In genomic region chr19:12945479-12946091, GRCh38 we compare ENCODE assay signal across 1 cellular context.
A peak's percentile ranks its signal among the peaks of the same experiment; 100 is the strongest.
TF ChIP-seq lines count a peak whose summit lies in the region.

RAD23A (plus strand) TSS chr19:12945862; CDS start chr19:12945949, 87 bp downstream.

TF ChIP-seq in K562, 482 proteins besides CTCF, POLR2A, EP300 and RAD21 (continued from another document and continues in another):
- TF ChIP-seq AFF1 (IDR thresholded peaks at IDR 0.05; ENCODE audit: low read depth in 1 of 2, partially characterized antibody in 2 of 2) (no peak), ZBTB8A (IDR thresholded peaks at IDR 0.05; ENCODE audit: partially characterized antibody) (no peak), TFAP4 (CRISPR knock-in tag; IDR thresholded peaks at IDR 0.05; ENCODE audit: borderline replicate concordance) (peak; percentile 90), RFX1 (IDR thresholded peaks at IDR 0.05) (no peak), RBM39 (optimal IDR thresholded peaks at IDR 0.05; ENCODE audit: low read depth, low read length) (no peak), CBX1 (IDR thresholded peaks at IDR 0.05; ENCODE audit: low read depth) (0 out of 2 replicates have a peak, but pooled peaks have one; percentile 62), C11orf30 (IDR thresholded peaks at IDR 0.05; ENCODE audit: low read depth) (peak; percentile 85), ERF (CRISPR knock-in tag; IDR thresholded peaks at IDR 0.05) (peak; percentile 97), HNRNPK (IDR thresholded peaks at IDR 0.05; ENCODE audit: low read depth, low read length, poor library complexity, severe bottlenecking) (no peak), ZNF174 (CRISPR knock-in tag; IDR thresholded peaks at IDR 0.05) (no peak), ZNF785 (CRISPR knock-in tag; IDR thresholded peaks at IDR 0.05) (no peak), ZBTB5 (IDR thresholded peaks at IDR 0.05) (no peak), RBBP5 (IDR thresholded peaks at IDR 0.05; ENCODE audit: borderline replicate concordance, insufficient read depth, low read length, poor library complexity, severe bottlenecking) (no peak), FOXK2 (conservative IDR thresholded peaks at IDR 0.05 in 1 of 2, IDR thresholded peaks at IDR 0.05 in 1 of 2; ENCODE audit: low read depth in 2 of 2) (peak; percentile 79 to 82), NRF1 (conservative IDR thresholded peaks at IDR 0.05 in 1 of 2, IDR thresholded peaks at IDR 0.05 in 1 of 2) (peak; percentile 99), MEF2A (IDR thresholded peaks at IDR 0.05; ENCODE audit: control insufficient read depth, low read depth, low read length) (no peak), SMARCA5 (IDR thresholded peaks at IDR 0.05) (no peak), NFYB (IDR thresholded peaks at IDR 0.05; ENCODE audit: extremely low read depth, insufficient read length) (no peak), RBM22 (IDR thresholded peaks at IDR 0.05; ENCODE audit: low read depth, low read length, poor library complexity, severe bottlenecking) (peak; percentile 90), ETV6 (IDR thresholded peaks at IDR 0.05; ENCODE audit: borderline replicate concordance in 1 of 2, low read depth in 2 of 2, low read length in 1 of 2) (no peak; a peak in 1 of 4 replicates), ETV6 (CRISPR knock-in tag; IDR thresholded peaks at IDR 0.05; ENCODE audit: borderline replicate concordance) (no peak), NR2C1 (IDR thresholded peaks at IDR 0.05) (peak; percentile 97), NR2C1 (tag; IDR thresholded peaks at IDR 0.05) (peak; percentile 97), POLR3A (IDR thresholded peaks at IDR 0.05; ENCODE audit: borderline replicate concordance, extremely low read depth, insufficient read depth, insufficient read length) (no peak), SAFB2 (IDR thresholded peaks at IDR 0.05; ENCODE audit: borderline replicate concordance, low read depth, low read length, severe bottlenecking) (no peak), NFATC3 (IDR thresholded peaks at IDR 0.05) (no peak), MYNN (IDR thresholded peaks at IDR 0.05) (no peak; the same call in 1 of the 2 replicates), MYNN (CRISPR knock-in tag; IDR thresholded peaks at IDR 0.05) (no peak), NCOA4 (IDR thresholded peaks at IDR 0.05; ENCODE audit: partially characterized antibody) (no peak), NR1H2 (CRISPR knock-in tag; IDR thresholded peaks at IDR 0.05) (no peak), NR2F6 (CRISPR knock-in tag; IDR thresholded peaks at IDR 0.05) (peak; percentile 81; the same call in 1 of the 2 replicates), SRSF1 (IDR thresholded peaks at IDR 0.05; ENCODE audit: low read depth, low read length) (no peak), BMI1 (IDR thresholded peaks at IDR 0.05; ENCODE audit: low read length) (no peak)
- TF ChIP-seq, protein P1, sequence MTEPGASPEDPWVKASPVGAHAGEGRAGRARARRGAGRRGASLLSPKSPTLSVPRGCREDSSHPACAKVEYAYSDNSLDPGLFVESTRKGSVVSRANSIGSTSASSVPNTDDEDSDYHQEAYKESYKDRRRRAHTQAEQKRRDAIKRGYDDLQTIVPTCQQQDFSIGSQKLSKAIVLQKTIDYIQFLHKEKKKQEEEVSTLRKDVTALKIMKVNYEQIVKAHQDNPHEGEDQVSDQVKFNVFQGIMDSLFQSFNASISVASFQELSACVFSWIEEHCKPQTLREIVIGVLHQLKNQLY (CRISPR knock-in tag; conservative IDR thresholded peaks at IDR 0.05): peak in 1 of 2 experiments; percentile 79; a peak in 1 of 4 replicates
- TF ChIP-seq, protein P2, sequence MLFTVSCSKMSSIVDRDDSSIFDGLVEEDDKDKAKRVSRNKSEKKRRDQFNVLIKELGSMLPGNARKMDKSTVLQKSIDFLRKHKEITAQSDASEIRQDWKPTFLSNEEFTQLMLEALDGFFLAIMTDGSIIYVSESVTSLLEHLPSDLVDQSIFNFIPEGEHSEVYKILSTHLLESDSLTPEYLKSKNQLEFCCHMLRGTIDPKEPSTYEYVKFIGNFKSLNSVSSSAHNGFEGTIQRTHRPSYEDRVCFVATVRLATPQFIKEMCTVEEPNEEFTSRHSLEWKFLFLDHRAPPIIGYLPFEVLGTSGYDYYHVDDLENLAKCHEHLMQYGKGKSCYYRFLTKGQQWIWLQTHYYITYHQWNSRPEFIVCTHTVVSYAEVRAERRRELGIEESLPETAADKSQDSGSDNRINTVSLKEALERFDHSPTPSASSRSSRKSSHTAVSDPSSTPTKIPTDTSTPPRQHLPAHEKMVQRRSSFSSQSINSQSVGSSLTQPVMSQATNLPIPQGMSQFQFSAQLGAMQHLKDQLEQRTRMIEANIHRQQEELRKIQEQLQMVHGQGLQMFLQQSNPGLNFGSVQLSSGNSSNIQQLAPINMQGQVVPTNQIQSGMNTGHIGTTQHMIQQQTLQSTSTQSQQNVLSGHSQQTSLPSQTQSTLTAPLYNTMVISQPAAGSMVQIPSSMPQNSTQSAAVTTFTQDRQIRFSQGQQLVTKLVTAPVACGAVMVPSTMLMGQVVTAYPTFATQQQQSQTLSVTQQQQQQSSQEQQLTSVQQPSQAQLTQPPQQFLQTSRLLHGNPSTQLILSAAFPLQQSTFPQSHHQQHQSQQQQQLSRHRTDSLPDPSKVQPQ (CRISPR knock-in tag; IDR thresholded peaks at IDR 0.05; ENCODE audit: borderline replicate concordance): no peak
- TF ChIP-seq, protein P3, sequence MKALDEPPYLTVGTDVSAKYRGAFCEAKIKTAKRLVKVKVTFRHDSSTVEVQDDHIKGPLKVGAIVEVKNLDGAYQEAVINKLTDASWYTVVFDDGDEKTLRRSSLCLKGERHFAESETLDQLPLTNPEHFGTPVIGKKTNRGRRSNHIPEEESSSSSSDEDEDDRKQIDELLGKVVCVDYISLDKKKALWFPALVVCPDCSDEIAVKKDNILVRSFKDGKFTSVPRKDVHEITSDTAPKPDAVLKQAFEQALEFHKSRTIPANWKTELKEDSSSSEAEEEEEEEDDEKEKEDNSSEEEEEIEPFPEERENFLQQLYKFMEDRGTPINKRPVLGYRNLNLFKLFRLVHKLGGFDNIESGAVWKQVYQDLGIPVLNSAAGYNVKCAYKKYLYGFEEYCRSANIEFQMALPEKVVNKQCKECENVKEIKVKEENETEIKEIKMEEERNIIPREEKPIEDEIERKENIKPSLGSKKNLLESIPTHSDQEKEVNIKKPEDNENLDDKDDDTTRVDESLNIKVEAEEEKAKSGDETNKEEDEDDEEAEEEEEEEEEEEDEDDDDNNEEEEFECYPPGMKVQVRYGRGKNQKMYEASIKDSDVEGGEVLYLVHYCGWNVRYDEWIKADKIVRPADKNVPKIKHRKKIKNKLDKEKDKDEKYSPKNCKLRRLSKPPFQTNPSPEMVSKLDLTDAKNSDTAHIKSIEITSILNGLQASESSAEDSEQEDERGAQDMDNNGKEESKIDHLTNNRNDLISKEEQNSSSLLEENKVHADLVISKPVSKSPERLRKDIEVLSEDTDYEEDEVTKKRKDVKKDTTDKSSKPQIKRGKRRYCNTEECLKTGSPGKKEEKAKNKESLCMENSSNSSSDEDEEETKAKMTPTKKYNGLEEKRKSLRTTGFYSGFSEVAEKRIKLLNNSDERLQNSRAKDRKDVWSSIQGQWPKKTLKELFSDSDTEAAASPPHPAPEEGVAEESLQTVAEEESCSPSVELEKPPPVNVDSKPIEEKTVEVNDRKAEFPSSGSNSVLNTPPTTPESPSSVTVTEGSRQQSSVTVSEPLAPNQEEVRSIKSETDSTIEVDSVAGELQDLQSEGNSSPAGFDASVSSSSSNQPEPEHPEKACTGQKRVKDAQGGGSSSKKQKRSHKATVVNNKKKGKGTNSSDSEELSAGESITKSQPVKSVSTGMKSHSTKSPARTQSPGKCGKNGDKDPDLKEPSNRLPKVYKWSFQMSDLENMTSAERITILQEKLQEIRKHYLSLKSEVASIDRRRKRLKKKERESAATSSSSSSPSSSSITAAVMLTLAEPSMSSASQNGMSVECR (CRISPR knock-in tag; IDR thresholded peaks at IDR 0.05): peak; percentile 90
- TF ChIP-seq, protein P4, sequence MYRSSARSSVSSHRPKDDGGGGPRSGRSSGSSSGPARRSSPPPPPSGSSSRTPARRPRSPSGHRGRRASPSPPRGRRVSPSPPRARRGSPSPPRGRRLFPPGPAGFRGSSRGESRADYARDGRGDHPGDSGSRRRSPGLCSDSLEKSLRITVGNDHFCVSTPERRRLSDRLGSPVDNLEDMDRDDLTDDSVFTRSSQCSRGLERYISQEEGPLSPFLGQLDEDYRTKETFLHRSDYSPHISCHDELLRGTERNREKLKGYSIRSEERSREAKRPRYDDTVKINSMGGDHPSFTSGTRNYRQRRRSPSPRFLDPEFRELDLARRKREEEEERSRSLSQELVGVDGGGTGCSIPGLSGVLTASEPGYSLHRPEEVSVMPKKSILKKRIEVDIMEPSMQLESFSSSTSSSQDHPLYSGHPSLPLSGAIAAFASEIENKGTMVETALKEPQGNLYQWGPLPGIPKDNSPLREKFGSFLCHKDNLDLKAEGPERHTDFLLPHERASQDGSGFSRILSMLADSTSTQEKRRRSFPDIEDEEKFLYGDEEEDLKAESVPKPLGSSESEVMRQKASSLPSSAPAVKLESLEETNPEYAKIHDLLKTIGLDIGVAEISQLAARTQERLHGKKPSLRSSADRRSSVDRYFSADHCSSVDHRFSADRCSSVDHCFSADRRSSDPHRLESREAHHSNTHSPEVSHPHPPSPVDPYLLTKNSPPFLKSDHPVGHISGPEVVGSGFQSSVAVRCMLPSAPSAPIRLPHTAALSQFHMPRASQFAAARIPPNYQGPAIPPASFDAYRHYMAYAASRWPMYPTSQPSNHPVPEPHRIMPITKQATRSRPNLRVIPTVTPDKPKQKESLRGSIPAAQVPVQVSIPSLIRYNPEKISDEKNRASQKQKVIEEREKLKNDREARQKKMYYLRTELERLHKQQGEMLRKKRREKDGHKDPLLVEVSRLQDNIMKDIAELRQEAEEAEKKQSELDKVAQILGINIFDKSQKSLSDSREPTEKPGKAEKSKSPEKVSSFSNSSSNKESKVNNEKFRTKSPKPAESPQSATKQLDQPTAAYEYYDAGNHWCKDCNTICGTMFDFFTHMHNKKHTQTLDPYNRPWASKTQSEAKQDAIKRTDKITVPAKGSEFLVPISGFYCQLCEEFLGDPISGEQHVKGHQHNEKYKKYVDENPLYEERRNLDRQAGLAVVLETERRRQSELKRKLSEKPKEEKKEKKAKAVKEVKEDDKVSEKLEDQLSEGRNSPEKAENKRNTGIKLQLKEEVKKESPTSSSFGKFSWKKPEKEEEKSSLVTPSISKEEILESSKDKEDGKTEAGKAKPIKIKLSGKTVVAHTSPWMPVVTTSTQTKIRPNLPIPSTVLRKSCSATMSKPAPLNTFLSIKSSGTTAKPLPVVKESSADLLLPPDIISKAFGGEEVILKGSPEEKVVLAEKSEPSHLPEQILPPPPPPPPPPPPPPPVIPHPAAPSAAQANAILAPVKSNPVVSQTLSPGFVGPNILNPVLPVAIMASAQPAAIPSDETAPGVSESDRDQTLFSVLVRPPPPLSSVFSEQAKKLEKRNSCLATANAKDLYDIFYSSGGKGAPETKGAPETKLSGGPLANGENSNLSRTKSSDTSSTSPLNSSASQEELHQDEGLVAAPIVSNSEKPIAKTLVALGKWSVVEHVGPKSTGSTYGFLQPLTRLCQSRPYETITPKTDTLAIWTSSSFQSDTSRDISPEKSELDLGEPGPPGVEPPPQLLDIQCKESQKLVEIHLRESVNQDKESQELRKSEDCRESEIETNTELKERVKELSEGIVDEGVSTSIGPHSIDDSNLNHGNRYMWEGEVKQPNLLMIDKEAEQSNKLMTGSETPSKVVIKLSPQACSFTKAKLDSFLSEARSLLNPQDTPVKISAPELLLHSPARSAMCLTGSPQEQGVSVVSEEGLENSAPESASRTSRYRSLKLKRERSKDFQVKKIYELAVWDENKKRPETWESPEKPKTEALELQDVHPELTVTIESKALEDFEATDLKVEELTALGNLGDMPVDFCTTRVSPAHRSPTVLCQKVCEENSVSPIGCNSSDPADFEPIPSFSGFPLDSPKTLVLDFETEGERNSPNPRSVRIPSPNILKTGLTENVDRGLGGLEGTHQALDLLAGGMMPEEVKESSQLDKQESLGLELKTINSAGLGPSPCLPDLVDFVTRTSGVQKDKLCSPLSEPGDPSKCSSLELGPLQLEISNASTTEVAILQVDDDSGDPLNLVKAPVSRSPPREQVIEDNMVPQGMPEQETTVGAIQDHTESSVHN (IDR thresholded peaks at IDR 0.05; ENCODE audit: borderline replicate concordance in 1 of 2, low read depth in 1 of 2): no peak; a peak in 1 of 4 replicates
